Comparison of ENCODE assay signal across 8 cellular contexts in genomic region chr20:63979549-63980316, GRCh38. TPM values are rescaled to one million over a fixed set of nuclear protein-coding genes. Genes with fewer than 3 reads are reported as not detected.
DNase-seq lines count a peak whose midpoint lies in the region; ATAC-seq and TF ChIP-seq lines count a peak whose summit lies in the region.

Gene SAMD10, minus strand, starts transcription at chr20:63979642. Its CDS starts 175 bp downstream, at chr20:63979467.

- TF ChIP-seq RAD21 in Ishikawa (IDR thresholded peaks at IDR 0.05; ENCODE audit: low read depth): no peak

- peaks cover 12% of the 10 kb centered on the region for H3K36me3 ChIP-seq in A673 (ENCODE audit: insufficient read depth, low read length, poor library complexity, severe bottlenecking)
- peaks cover 20% of the 10 kb centered on the region for H3K36me3 ChIP-seq in SJSA1

- ATAC-seq in GM18508 (IDR thresholded peaks at IDR 0.05; ENCODE audit: insufficient read depth, unreplicated experiment): peak; percentile 13
- peak in 1 of 2 donors; percentile 4 for ATAC-seq in right cardiac atrium

- CTCF ChIA-PET in A673 (lab: Charles Lee): interaction anchor here (0.5 to 1.0 kb wide), 5 partner anchors 78 to 352 kb away, joined by 3 to 9 read pairs (median 3); no protein-coding TSS in a partner anchor

- TF ChIP-seq CTCF in A673 (conservative IDR thresholded peaks at IDR 0.05; ENCODE audit: low read depth, low read length): no peak

- H3K27me3 ChIP-seq in A673 (replicated peaks; ENCODE audit: insufficient read depth, low read depth, low read length, poor library complexity) (no peaks in the 10 kb centered on the region), SJSA1 (replicated peaks) (peaks cover 6% of the 10 kb centered on the region; the same call in 1 of the 2 replicates), right cardiac atrium (ENCODE audit: control insufficient read depth, insufficient read depth) (no peaks in the 10 kb centered on the region)

- BruUV-seq in A673 (replicated peaks; lab: Mats Ljungman, UMichigan): no TSS peak

- POLR2A ChIA-PET in A673 (lab: Charles Lee; ENCODE audit: low non-redundant PET): no interaction called here

- H3K4me1 ChIP-seq in A673 (ENCODE audit: insufficient read depth, low read length, poor library complexity, severe bottlenecking) (peaks cover 23% of the 10 kb centered on the region), SJSA1 (replicated peaks) (peaks cover 42% of the 10 kb centered on the region), right cardiac atrium (ENCODE audit: control insufficient read depth, insufficient read depth, low read length) (peaks cover 6% of the 10 kb centered on the region)

- H3K27ac ChIP-seq in A673 (ENCODE audit: low read depth, low read length, poor library complexity, severe bottlenecking) (peak within 1 kb of the TSS; percentile 94), SJSA1 (no peak within 1 kb of the TSS), right cardiac atrium (ENCODE audit: low read length) (peak within 1 kb of the TSS; percentile 67)

- 2% methylated on average over 54 of the region's 54 CpGs for WGBS in right cardiac atrium

- no peak for TF ChIP-seq EP300 in Ishikawa (IDR thresholded peaks at IDR 0.05; ENCODE audit: borderline replicate concordance)

- H3K4me3 ChIP-seq in A673 (ENCODE audit: low read depth, low read length, poor library complexity, severe bottlenecking): peak within 1 kb of the TSS; percentile 100
- peak within 1 kb of the TSS; percentile 61 for H3K4me3 ChIP-seq in SJSA1
- H3K4me3 ChIP-seq in right cardiac atrium (ENCODE audit: low read length): peak within 1 kb of the TSS; percentile 42
- peak within 1 kb of the TSS; percentile 92 for H3K4me3 ChIP-seq in skeletal muscle cell (ENCODE audit: low read depth, low read length)

- intact Hi-C loops in A673 (cut with micrococcal nuclease; ENCODE audit: unreplicated experiment) (loop anchor here (5.0 to 10.0 kb wide), 2 partner anchors 205 to 442 kb away; partner anchors contain the start of gene PTK6), right cardiac atrium (cut with DNase I) (loop anchor here in 3 of 4 donors (10.0 kb wide), 5 partner anchors 75 to 445 kb away; partner anchors contain the start of genes DNAJC5 (in 1 of the 3), PTK6 (in 1 of the 3), RTEL1 (in 1 of the 3) and STMN3 (in 1 of the 3))

- DNase-seq in A673 (ENCODE audit: low spot score) (peak; percentile 87), SJSA1 (ENCODE audit: low read depth in 1 of 2, low spot score in 2 of 2) (peak in 1 of 2 experiments; percentile 49), right cardiac atrium (peak; percentile 54 to 84 (median 75)), skeletal muscle cell (ENCODE audit: low read depth) (no peak), hepatic stellate cell (ENCODE audit: low spot score) (no peak)
- peak; percentile 84 for DNase-seq in activated naive CD4-positive, alpha-beta T cell treated with anti-CD3 and anti-CD28 coated beads, Interleukin-2, amount 50 U/mL, for 16 hours

- no peaks in the 10 kb centered on the region for H3K9me3 ChIP-seq in A673 (ENCODE audit: low read depth, low read length, poor library complexity, severe bottlenecking)
- H3K9me3 ChIP-seq in SJSA1 (replicated peaks): no peaks in the 10 kb centered on the region
- H3K9me3 ChIP-seq in right cardiac atrium (ENCODE audit: control insufficient read depth, low read length): no peaks in the 10 kb centered on the region

TF ChIP-seq in Ishikawa, 13 proteins besides CTCF, POLR2A, EP300 and RAD21:
- TF ChIP-seq ZBTB7A (IDR thresholded peaks at IDR 0.05; ENCODE audit: low read depth) (peak; percentile 8; the same call in 1 of the 2 replicates), NFIC (IDR thresholded peaks at IDR 0.05) (peak; percentile 69), USF1 (IDR thresholded peaks at IDR 0.05) (no peak), MAX (IDR thresholded peaks at IDR 0.05) (0 out of 2 replicates have a peak, but pooled peaks have one; percentile 24)

RNA-seq across cellular contexts. Expression of gene SAMD10, which starts in this region (rescaled TPM):
- total RNA-seq in A673 (2021) (6.3 and 7.2 TPM in 2 replicates), right cardiac atrium (1 to 10 TPM; 3.3 to 4.9 (median 3.8) TPM)
- 0.41 and 0.47 TPM in 2 replicates for total RNA-seq in SJSA1 (2014; rRNA removed; shearing (Covaris generic))
- 4.8 TPM for polyA plus RNA-seq in right cardiac atrium

Comparison
In these comparisons a context has a peak if more than half of its experiments do, and no peak if none do; other contexts are left out.
1. DNase-seq: peak in A673 (single experiment), activated naive CD4-positive, alpha-beta T cell treated with anti-CD3 and anti-CD28 coated beads, Interleukin-2, amount 50 U/mL, for 16 hours (single experiment) and right cardiac atrium (3 of 3); none in skeletal muscle cell (single experiment) and hepatic stellate cell (single experiment).
2. H3K4me3 ChIP-seq: peak in every context shown above with its lines; median percentile 100 in A673; 92 in skeletal muscle cell; 61 in SJSA1; 42 in right cardiac atrium.